22 cellular contexts compared by ENCODE assay signal in the genomic region with DNA sequence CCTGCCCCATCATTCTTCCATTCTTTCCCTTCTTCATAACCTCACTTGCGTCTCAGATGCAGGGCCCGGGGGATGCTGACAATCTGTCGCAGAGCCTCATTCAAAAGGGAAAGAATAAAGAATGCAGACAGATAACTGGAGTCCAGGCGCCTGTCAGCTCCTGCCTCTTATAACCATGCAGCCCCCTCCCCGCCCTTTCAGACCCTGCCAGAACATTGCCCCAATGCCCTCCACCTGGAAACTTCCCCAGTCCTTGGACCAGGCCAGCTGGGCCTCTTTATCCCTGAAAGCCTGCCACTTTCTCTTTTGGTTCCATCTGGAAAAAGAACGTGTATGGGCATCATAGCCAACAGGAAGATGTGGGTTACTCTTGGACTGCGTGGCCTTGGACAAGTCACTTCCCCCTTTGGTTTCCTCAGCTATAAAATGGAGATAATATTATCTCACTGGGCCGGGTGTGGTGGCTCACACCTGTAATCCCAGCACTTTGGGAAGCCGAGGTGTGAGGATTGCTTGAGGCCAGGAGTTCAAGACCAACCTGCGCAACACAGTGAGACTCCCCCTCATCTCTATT. TPM values are rescaled to one million over a fixed set of nuclear protein-coding genes. Genes with fewer than 3 reads are reported as not detected.
A peak's percentile ranks its signal among the peaks of the same experiment; 100 is the strongest.
DNase-seq lines count a peak whose midpoint lies in the region; ATAC-seq and TF ChIP-seq lines count a peak whose summit lies in the region.
"Had no signal": no experiment of that assay in that cellular context is flagged by ENCODE, and none has a peak within 500 bp of the region (broad histone marks: within the 10 kb centered on the region; RNA-seq: fewer than 3 reads in every experiment).

No MANE protein-coding gene starts in this region.

- H3K27ac ChIP-seq in epithelial cell of prostate (peak overlapping the region; percentile 28), hepatocyte (no peak overlapping the region)
- H3K27ac ChIP-seq: C4-2B, parathyroid adenoma, upper lobe of right lung had no signal

- peaks cover 17% of the 10 kb centered on the region for H4K20me1 ChIP-seq in hepatocyte (ENCODE audit: insufficient read depth, poor library complexity, severe bottlenecking)

- peaks cover 20% of the 10 kb centered on the region for H3K4me1 Mint-ChIP-seq in nephron

- no peaks in the 10 kb centered on the region for H3K27me3 ChIP-seq in hepatocyte
- H3K27me3 ChIP-seq: MG63, upper lobe of right lung had no signal

- H3K9me3 Mint-ChIP-seq in nephron = no peaks in the 10 kb centered on the region
- H3K9me3 Mint-ChIP-seq: activated naive CD8-positive, alpha-beta T cell treated with anti-CD3 and anti-CD28 coated beads for 36 hours; activated T-helper 2 cell treated with anti-CD3 and anti-CD28 coated beads, Interferon-gamma antibody, Interleukin-2, Interleukin-4, amounts not matched to agents 10 μg/mL and 5 μg/mL and 100 μg/mL, durations not matched to agents 14 hours and 24 hours and 36 hours had no signal

- no peaks in the 10 kb centered on the region for H3K9me2 ChIP-seq in hepatocyte (replicated peaks; ENCODE audit: insufficient read depth)

- H3K36me3 Mint-ChIP-seq in nephron (ENCODE audit: low read depth) = no peaks in the 10 kb centered on the region

- H3K79me2 ChIP-seq in hepatocyte = peaks cover 29% of the 10 kb centered on the region

- 92% methylated on average over 10 of the region's 10 CpGs for WGBS in hepatocyte (ENCODE audit: low lambda C conversion rate, missing lambda C conversion rate)

- peaks cover 12% of the 10 kb centered on the region for H3K4me1 ChIP-seq in hepatocyte (ENCODE audit: insufficient read depth)
- H3K4me1 ChIP-seq: parathyroid adenoma had no signal

- no peaks in the 10 kb centered on the region for H3K9me3 ChIP-seq in hepatocyte (ENCODE audit: low read depth)
- H3K9me3 ChIP-seq: MG63, upper lobe of right lung had no signal

- no peak overlapping the region for H2AFZ ChIP-seq in hepatocyte
- H2AFZ ChIP-seq: parathyroid adenoma had no signal

- H3K4me3 Mint-ChIP-seq in nephron = peak overlapping the region; percentile 76 to 88 (median 86)
- H3K4me3 Mint-ChIP-seq: activated naive CD8-positive, alpha-beta T cell treated with anti-CD3 and anti-CD28 coated beads for 36 hours had no signal

- no peak for TF ChIP-seq CTCF in nephron (IDR thresholded peaks at IDR 0.05; ENCODE audit: unreplicated experiment in 3 of 3)
- TF ChIP-seq CTCF in hepatocyte (IDR thresholded peaks at IDR 0.05; ENCODE audit: poor library complexity) = no peak

- DNase-seq in CD1c-positive myeloid dendritic cell (ENCODE audit: extremely low spot score) (peak; percentile 51), MV-4-11 (lab: John Stamatoyannopoulos, UW) (peak; percentile 31), epithelial cell of prostate (ENCODE audit: low read depth, low spot score) (no peak), DMS53 (lab: John Stamatoyannopoulos, UW) (no peak), hepatocyte (ENCODE audit: low spot score) (no peak), hypothalamus (lab: John Stamatoyannopoulos, UW) (no peak)
- DNase-seq: activated CD8-positive, alpha-beta memory T cell treated with anti-CD3 and anti-CD28 coated beads, Interleukin-2, amount 50 U/mL, for 4 hours; activated naive CD8-positive, alpha-beta T cell treated with anti-CD3 and anti-CD28 coated beads for 36 hours; foreskin melanocyte; hippocampal formation; MG63; NCI-H187; NCI-H69; right cardiac atrium; upper lobe of right lung had no signal

- no peak overlapping the region for H3K4me3 ChIP-seq in hepatocyte
- H3K4me3 ChIP-seq: lung, MG63, upper lobe of right lung had no signal

- no peak overlapping the region for H3K27ac Mint-ChIP-seq in nephron
- H3K27ac Mint-ChIP-seq: activated naive CD8-positive, alpha-beta T cell treated with anti-CD3 and anti-CD28 coated beads for 36 hours; activated T-helper 2 cell treated with anti-CD3 and anti-CD28 coated beads, Interferon-gamma antibody, Interleukin-2, Interleukin-4, amounts not matched to agents 10 μg/mL and 5 μg/mL and 100 μg/mL, durations not matched to agents 14 hours and 24 hours and 36 hours had no signal

- peaks cover 24% of the 10 kb centered on the region for H3K27me3 Mint-ChIP-seq in nephron (ENCODE audit: low read depth)
- H3K27me3 Mint-ChIP-seq: activated naive CD8-positive, alpha-beta T cell treated with anti-CD3 and anti-CD28 coated beads for 36 hours had no signal

- ATAC-seq in SK-N-SH treated with all-trans-retinoic acid at 6 μM for 48 hours = no peak
- ATAC-seq: HCT116, upper lobe of right lung had no signal

- no peak overlapping the region for H3K4me2 ChIP-seq in hepatocyte

- no peaks in the 10 kb centered on the region for H3K36me3 ChIP-seq in hepatocyte (replicated peaks; ENCODE audit: insufficient read depth, low read depth)
- H3K36me3 ChIP-seq: MG63, upper lobe of right lung had no signal

TF ChIP-seq in SK-N-SH treated with all-trans-retinoic acid at 6 μM for 48 hours, 23 proteins besides CTCF, POLR2A, EP300 and RAD21 (continues in another document):
- TF ChIP-seq CSDC2 (CRISPR knock-in tag; IDR thresholded peaks at IDR 0.05) (no peak), TSHZ2 (CRISPR knock-in tag; IDR thresholded peaks at IDR 0.05) (no peak), ZC3H10 (CRISPR knock-in tag; IDR thresholded peaks at IDR 0.05) (no peak), TOX (CRISPR knock-in tag; IDR thresholded peaks at IDR 0.05; ENCODE audit: borderline replicate concordance) (no peak), TCF4 (CRISPR knock-in tag; IDR thresholded peaks at IDR 0.05; ENCODE audit: borderline replicate concordance) (no peak), ARNTL (CRISPR knock-in tag; IDR thresholded peaks at IDR 0.05; ENCODE audit: borderline replicate concordance, low read depth) (no peak), ZNF565 (CRISPR knock-in tag; conservative IDR thresholded peaks at IDR 0.05; ENCODE audit: low read depth) (no peak), CSRNP3 (CRISPR knock-in tag; IDR thresholded peaks at IDR 0.05) (no peak), ZFP30 (CRISPR knock-in tag; IDR thresholded peaks at IDR 0.05) (no peak), SNAI2 (CRISPR knock-in tag; IDR thresholded peaks at IDR 0.05) (no peak), GLIS3 (CRISPR knock-in tag; IDR thresholded peaks at IDR 0.05) (no peak), PPARA (CRISPR knock-in tag; IDR thresholded peaks at IDR 0.05; ENCODE audit: borderline replicate concordance) (no peak)
- TF ChIP-seq, protein P1, sequence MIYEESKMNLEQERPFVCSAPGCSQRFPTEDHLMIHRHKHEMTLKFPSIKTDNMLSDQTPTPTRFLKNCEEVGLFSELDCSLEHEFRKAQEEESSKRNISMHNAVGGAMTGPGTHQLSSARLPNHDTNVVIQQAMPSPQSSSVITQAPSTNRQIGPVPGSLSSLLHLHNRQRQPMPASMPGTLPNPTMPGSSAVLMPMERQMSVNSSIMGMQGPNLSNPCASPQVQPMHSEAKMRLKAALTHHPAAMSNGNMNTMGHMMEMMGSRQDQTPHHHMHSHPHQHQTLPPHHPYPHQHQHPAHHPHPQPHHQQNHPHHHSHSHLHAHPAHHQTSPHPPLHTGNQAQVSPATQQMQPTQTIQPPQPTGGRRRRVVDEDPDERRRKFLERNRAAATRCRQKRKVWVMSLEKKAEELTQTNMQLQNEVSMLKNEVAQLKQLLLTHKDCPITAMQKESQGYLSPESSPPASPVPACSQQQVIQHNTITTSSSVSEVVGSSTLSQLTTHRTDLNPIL (CRISPR knock-in tag; IDR thresholded peaks at IDR 0.05; ENCODE audit: low read depth) = no peak

RNA-seq across cellular contexts. Expression of gene TCF20, which starts 2.1 kb away (rescaled TPM):
- 31.1 and 34.3 TPM in 2 replicates for total RNA-seq in hepatocyte
- 5.0 and 5.9 TPM in 2 replicates for polyA plus RNA-seq in hepatocyte

Comparison
In these comparisons a context has a peak if more than half of its experiments do, and no peak if none do; other contexts are left out.
1. DNase-seq: peak in CD1c-positive myeloid dendritic cell (single experiment) and MV-4-11 (single experiment); none in epithelial cell of prostate (single experiment), DMS53 (single experiment), hepatocyte (single experiment) and hypothalamus (0 of 51).